In genomic region chr1:111140680-111140967, GRCh38 we compare ENCODE assay signal across 8 cellular contexts. TPM values are rescaled to one million over a fixed set of nuclear protein-coding genes. Genes with fewer than 3 reads are reported as not detected.
A peak's percentile ranks its signal among the peaks of the same experiment; 100 is the strongest.
DNase-seq lines count a peak whose midpoint lies in the region; ATAC-seq and TF ChIP-seq lines count a peak whose summit lies in the region.

No MANE protein-coding gene starts in this region.

- H3K27ac Mint-ChIP-seq in neural progenitor cell = no peak overlapping the region

- peak overlapping the region; percentile 76 for H3K4me2 ChIP-seq in neural progenitor cell

- ATAC-seq in Right ventricle myocardium superior (ENCODE audit: poor library complexity) = no peak
- ATAC-seq in SK-N-SH treated with all-trans-retinoic acid at 6 μM for 48 hours = peak; percentile 86
- peak; percentile 78 for ATAC-seq in esophagus mucosa
- ATAC-seq in GM21381 (IDR thresholded peaks at IDR 0.05; ENCODE audit: unreplicated experiment) = no peak

- peak overlapping the region; percentile 51 for H3K9ac ChIP-seq in neural progenitor cell

- H3K36me3 ChIP-seq in left ventricle myocardium inferior = peaks cover 20% of the 10 kb centered on the region
- H3K36me3 ChIP-seq in neural progenitor cell = peaks cover 6% of the 10 kb centered on the region

- H3F3A ChIP-seq in neural progenitor cell (ENCODE audit: low read depth) = peaks cover 14% of the 10 kb centered on the region

- H3K79me2 ChIP-seq in neural progenitor cell (ENCODE audit: low read depth) = peaks cover 70% of the 10 kb centered on the region

- H3K4me1 Mint-ChIP-seq in neural progenitor cell = peaks cover 19% of the 10 kb centered on the region

- H3K27ac ChIP-seq in left ventricle myocardium inferior (replicated peaks) (peak overlapping the region; percentile 95), neural progenitor cell (peak overlapping the region; percentile 36)

- no peak for TF ChIP-seq CTCF in left ventricle myocardium inferior (IDR thresholded peaks at IDR 0.05; ENCODE audit: borderline replicate concordance)
- TF ChIP-seq CTCF in neural progenitor cell (IDR thresholded peaks at IDR 0.05) = no peak

- peak overlapping the region; percentile 100 for H3K4me3 Mint-ChIP-seq in neural progenitor cell

- peak overlapping the region; percentile 96 for H3K4me3 ChIP-seq in left ventricle myocardium inferior
- H3K4me3 ChIP-seq in neural progenitor cell = peak overlapping the region; percentile 75

- no peaks in the 10 kb centered on the region for H3K9me3 ChIP-seq in left ventricle myocardium inferior (replicated peaks)
- no peaks in the 10 kb centered on the region for H3K9me3 ChIP-seq in neural progenitor cell (ENCODE audit: low read depth)

- H3K4me1 ChIP-seq in left ventricle myocardium inferior (peaks cover 42% of the 10 kb centered on the region), neural progenitor cell (peaks cover 27% of the 10 kb centered on the region)

- H4K20me1 ChIP-seq in neural progenitor cell (ENCODE audit: low read depth) = peaks cover 30% of the 10 kb centered on the region

- peak overlapping the region; percentile 86 for H2AFZ ChIP-seq in neural progenitor cell (replicated peaks)

- no peaks in the 10 kb centered on the region for H3K9me3 Mint-ChIP-seq in neural progenitor cell

- H3K36me3 Mint-ChIP-seq in neural progenitor cell = peaks cover 2% of the 10 kb centered on the region

- intact Hi-C loops in left ventricle myocardium inferior (cut with micrococcal nuclease) = no loop called here
- intact Hi-C loops in Right ventricle myocardium superior (cut with DNase I) = no loop called here

- DNase-seq in left ventricle myocardium inferior = no peak
- DNase-seq in Right ventricle myocardium superior = no peak
- peak; percentile 78 for DNase-seq in neural progenitor cell (ENCODE audit: low spot score)
- DNase-seq in activated CD8-positive, alpha-beta memory T cell treated with anti-CD3 and anti-CD28 coated beads for 24 hours = no peak
- no peak for DNase-seq in T-helper 9 cell

- H3K27me3 Mint-ChIP-seq in neural progenitor cell (ENCODE audit: insufficient read depth, low read depth) = no peaks in the 10 kb centered on the region

- H3K27me3 ChIP-seq in left ventricle myocardium inferior (ENCODE audit: low read depth) (no peaks in the 10 kb centered on the region), neural progenitor cell (no peaks in the 10 kb centered on the region)

TF ChIP-seq in SK-N-SH treated with all-trans-retinoic acid at 6 μM for 48 hours, 23 proteins besides CTCF, POLR2A, EP300 and RAD21:
- TF ChIP-seq CSDC2 (CRISPR knock-in tag; IDR thresholded peaks at IDR 0.05) (no peak), PPARA (CRISPR knock-in tag; IDR thresholded peaks at IDR 0.05; ENCODE audit: borderline replicate concordance) (no peak), TCF4 (CRISPR knock-in tag; IDR thresholded peaks at IDR 0.05; ENCODE audit: borderline replicate concordance) (no peak), CREB5 (CRISPR knock-in tag; IDR thresholded peaks at IDR 0.05; ENCODE audit: low read depth) (no peak), TOX (CRISPR knock-in tag; IDR thresholded peaks at IDR 0.05; ENCODE audit: borderline replicate concordance) (no peak), RARB (CRISPR knock-in tag; IDR thresholded peaks at IDR 0.05) (no peak), TSHZ2 (CRISPR knock-in tag; IDR thresholded peaks at IDR 0.05) (no peak), GLIS3 (CRISPR knock-in tag; IDR thresholded peaks at IDR 0.05) (no peak), OSR1 (CRISPR knock-in tag; IDR thresholded peaks at IDR 0.05) (no peak), PATZ1 (CRISPR knock-in tag; IDR thresholded peaks at IDR 0.05; ENCODE audit: borderline replicate concordance) (no peak)
- TF ChIP-seq, protein P1, sequence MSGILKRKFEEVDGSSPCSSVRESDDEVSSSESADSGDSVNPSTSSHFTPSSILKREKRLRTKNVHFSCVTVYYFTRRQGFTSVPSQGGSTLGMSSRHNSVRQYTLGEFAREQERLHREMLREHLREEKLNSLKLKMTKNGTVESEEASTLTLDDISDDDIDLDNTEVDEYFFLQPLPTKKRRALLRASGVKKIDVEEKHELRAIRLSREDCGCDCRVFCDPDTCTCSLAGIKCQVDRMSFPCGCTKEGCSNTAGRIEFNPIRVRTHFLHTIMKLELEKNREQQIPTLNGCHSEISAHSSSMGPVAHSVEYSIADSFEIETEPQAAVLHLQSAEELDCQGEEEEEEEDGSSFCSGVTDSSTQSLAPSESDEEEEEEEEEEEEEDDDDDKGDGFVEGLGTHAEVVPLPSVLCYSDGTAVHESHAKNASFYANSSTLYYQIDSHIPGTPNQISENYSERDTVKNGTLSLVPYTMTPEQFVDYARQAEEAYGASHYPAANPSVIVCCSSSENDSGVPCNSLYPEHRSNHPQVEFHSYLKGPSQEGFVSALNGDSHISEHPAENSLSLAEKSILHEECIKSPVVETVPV (CRISPR knock-in tag; IDR thresholded peaks at IDR 0.05) = no peak

RNA-seq across cellular contexts. Expression of gene CEPT1, which starts 0.6 kb away (rescaled TPM):
- 14.0 TPM for total RNA-seq in left ventricle myocardium inferior
- 11.6 TPM for total RNA-seq in Right ventricle myocardium superior
- 23.3 TPM for total RNA-seq in esophagus mucosa
- 34.6 and 58.9 TPM in 2 replicates for total RNA-seq in neural progenitor cell (ENCODE audit: low replicate concordance)

RNA-seq across cellular contexts. Expression of gene DRAM2, which starts 0.7 kb away (rescaled TPM):
- total RNA-seq in left ventricle myocardium inferior (33.0 TPM), Right ventricle myocardium superior (38.6 TPM), esophagus mucosa (22.0 TPM), neural progenitor cell (ENCODE audit: low replicate concordance) (85.9 and 145 TPM in 2 replicates)

RNA-seq across cellular contexts. Expression of gene DENND2D, which starts 59.8 kb away (rescaled TPM):
- total RNA-seq in left ventricle myocardium inferior = 1.8 TPM
- total RNA-seq in Right ventricle myocardium superior = 3.0 TPM
- 47.5 TPM for total RNA-seq in esophagus mucosa
- not detected in 2 replicates for total RNA-seq in neural progenitor cell (ENCODE audit: low replicate concordance)

Comparison
In these comparisons a context has a peak if more than half of its experiments do, and no peak if none do; other contexts are left out.
1. ATAC-seq: peak in SK-N-SH treated with all-trans-retinoic acid at 6 μM for 48 hours (single experiment) and esophagus mucosa (single experiment); none in Right ventricle myocardium superior (single experiment) and GM21381 (single experiment).
2. RNA of gene DENND2D, which starts 59.8 kb away (total RNA-seq): 47.5 TPM in esophagus mucosa (single experiment); 3.0 TPM in Right ventricle myocardium superior (single experiment), 1.8 TPM in left ventricle myocardium inferior (single experiment) and not detected in neural progenitor cell; every median in the first group is over 10 times any median in the second.